33 cellular contexts compared by ENCODE assay signal in genomic region chr12:16153273-16153672, GRCh38.
DNase-seq lines count a peak whose midpoint lies in the region; TF ChIP-seq lines count a peak whose summit lies in the region.
"Had no signal": no experiment of that assay in that cellular context is flagged by ENCODE, and none has a peak within 500 bp of the region (broad histone marks: within the 10 kb centered on the region; RNA-seq: fewer than 3 reads in every experiment).

No MANE protein-coding gene starts in this region.

- DNase-seq in NCI-H82 (lab: John Stamatoyannopoulos, UW): peak; percentile 81
- DNase-seq in NCI-H82 treated with DMSO at 0.1 percent for 48 hours (lab: John Stamatoyannopoulos, UW; ENCODE audit: unreplicated experiment): peak; percentile 33
- DNase-seq in putamen (ENCODE audit: low spot score): peak; percentile 53
- DNase-seq in ecto neural progenitor cell (ENCODE audit: low spot score): no peak
- DNase-seq in NCI-H446 treated with DMSO at 0.1 percent for 48 hours (lab: John Stamatoyannopoulos, UW): no peak
- no peak for DNase-seq in ascending aorta (ENCODE audit: low spot score in 2 of 2)
- DNase-seq in activated CD4-positive, alpha-beta T cell treated with anti-CD3 and anti-CD28 coated beads, Interleukin-2, amount 50 U/mL, for 4 hours: no peak
- DNase-seq: 8988T; ACHN; AML-193; BE2C; C1 segment of cervical spinal cord; Caco-2; Calu3; CD4-positive, alpha-beta memory T cell; CD4-positive, alpha-beta T cell; CD4-positive, CD25-positive, alpha-beta regulatory T cell; CD8-positive, alpha-beta memory T cell; CD8-positive, alpha-beta T cell; COR-L47; DMS 273 treated with DMSO at 0.1 percent for 48 hours; DMS153; DMS53; DMS79; DMS79 treated with DMSO at 0.1 percent for 48 hours; DND-41; EL had no signal

- no peak for TF ChIP-seq RAD21 in neural cell (conservative IDR thresholded peaks at IDR 0.05)

- H3K27ac ChIP-seq in neural cell (ENCODE audit: low read length) (peak overlapping the region; percentile 36), ascending aorta (no peak overlapping the region)
- H3K27ac ChIP-seq: 22Rv1; A549; BLaER1; BLaER1 treated with 17β-estradiol and CSF1 and Interleukin-3, amounts not matched to agents 10 nM and 100 nM; C4-2B had no signal

- H3K4me2 ChIP-seq in neural cell (ENCODE audit: low read length): no peak overlapping the region
- H3K4me2 ChIP-seq: A549; BLaER1; BLaER1 treated with 17β-estradiol and CSF1 and Interleukin-3, amounts not matched to agents 10 nM and 100 nM had no signal

- no peak overlapping the region for H3K4me3 ChIP-seq in neural cell (ENCODE audit: low read length)
- H3K4me3 ChIP-seq in ascending aorta: no peak overlapping the region
- H3K4me3 ChIP-seq: A549; BLaER1; BLaER1 treated with 17β-estradiol and CSF1 and Interleukin-3, amounts not matched to agents 10 nM and 100 nM had no signal

- H2AFZ ChIP-seq in neural cell (ENCODE audit: low read depth, low read length): no peak overlapping the region

- TF ChIP-seq EP300 in neural cell (conservative IDR thresholded peaks at IDR 0.05; ENCODE audit: poor library complexity, severe bottlenecking): peak; percentile 99

- H3K9ac ChIP-seq in neural cell (ENCODE audit: low read length): no peak overlapping the region
- H3K9ac ChIP-seq: BLaER1; BLaER1 treated with 17β-estradiol and CSF1 and Interleukin-3, amounts not matched to agents 10 nM and 100 nM had no signal

- no peaks in the 10 kb centered on the region for H4K20me1 ChIP-seq in neural cell (ENCODE audit: insufficient read depth)
- H4K20me1 ChIP-seq: BLaER1; BLaER1 treated with 17β-estradiol and CSF1 and Interleukin-3, amounts not matched to agents 10 nM and 100 nM had no signal

- no peaks in the 10 kb centered on the region for H3K9me2 ChIP-seq in neural cell (ENCODE audit: insufficient read depth, low read length)

- H3K79me2 ChIP-seq in neural cell (replicated peaks; ENCODE audit: insufficient read depth, low read length): no peaks in the 10 kb centered on the region

- H3K9me3 ChIP-seq in neural cell (ENCODE audit: low read length) (no peaks in the 10 kb centered on the region), ascending aorta (no peaks in the 10 kb centered on the region)
- H3K9me3 ChIP-seq: A549; BE2C; BLaER1; BLaER1 treated with 17β-estradiol and CSF1 and Interleukin-3, amounts not matched to agents 10 nM and 100 nM; Caco-2 had no signal

- H3K27me3 ChIP-seq in neural cell (ENCODE audit: insufficient read depth, low read depth, low read length) (no peaks in the 10 kb centered on the region), ascending aorta (no peaks in the 10 kb centered on the region)
- H3K27me3 ChIP-seq: BE2C; BLaER1; BLaER1 treated with 17β-estradiol and CSF1 and Interleukin-3, amounts not matched to agents 10 nM and 100 nM had no signal

- H3F3A ChIP-seq in neural cell (ENCODE audit: insufficient read depth, low read length, poor library complexity, severe bottlenecking): no peaks in the 10 kb centered on the region

- H3K36me3 ChIP-seq in neural cell (ENCODE audit: insufficient read depth, low read length): no peaks in the 10 kb centered on the region
- no peaks in the 10 kb centered on the region for H3K36me3 ChIP-seq in ascending aorta
- H3K36me3 ChIP-seq: BE2C; BLaER1; BLaER1 treated with 17β-estradiol and CSF1 and Interleukin-3, amounts not matched to agents 10 nM and 100 nM had no signal

- TF ChIP-seq CTCF in neural cell (IDR thresholded peaks at IDR 0.05; ENCODE audit: poor library complexity, severe bottlenecking) (no peak), ascending aorta (IDR thresholded peaks at IDR 0.05) (no peak)

- intact Hi-C loops in ascending aorta (cut with DNase I): no loop called here

- H3K4me1 ChIP-seq in ascending aorta: no peaks in the 10 kb centered on the region
- H3K4me1 ChIP-seq: A549, BE2C, Caco-2 had no signal

TF ChIP-seq in neural cell, 6 proteins besides CTCF, POLR2A, EP300 and RAD21:
- TF ChIP-seq REST (IDR thresholded peaks at IDR 0.05; ENCODE audit: borderline replicate concordance) (peak; percentile 23), TAF1 (IDR thresholded peaks at IDR 0.05; ENCODE audit: low read depth) (no peak), EZH2 (IDR thresholded peaks at IDR 0.05; ENCODE audit: borderline replicate concordance, insufficient read depth, low read length, poor library complexity, severe bottlenecking) (no peak), MXI1 (conservative IDR thresholded peaks at IDR 0.05; ENCODE audit: poor library complexity, severe bottlenecking) (no peak), POLR2AphosphoS5 (IDR thresholded peaks at IDR 0.05) (peak; percentile 87), SMC3 (conservative IDR thresholded peaks at IDR 0.05; ENCODE audit: poor library complexity) (no peak)

Comparison
In these comparisons a context has a peak if more than half of its experiments do, and no peak if none do; other contexts are left out.
1. DNase-seq: peak in NCI-H82 (single experiment), NCI-H82 treated with DMSO at 0.1 percent for 48 hours (single experiment) and putamen (single experiment); none in ecto neural progenitor cell (single experiment), NCI-H446 treated with DMSO at 0.1 percent for 48 hours (single experiment), ascending aorta (0 of 2) and activated CD4-positive, alpha-beta T cell treated with anti-CD3 and anti-CD28 coated beads, Interleukin-2, amount 50 U/mL, for 4 hours (0 of 2).